In the genomic region with DNA sequence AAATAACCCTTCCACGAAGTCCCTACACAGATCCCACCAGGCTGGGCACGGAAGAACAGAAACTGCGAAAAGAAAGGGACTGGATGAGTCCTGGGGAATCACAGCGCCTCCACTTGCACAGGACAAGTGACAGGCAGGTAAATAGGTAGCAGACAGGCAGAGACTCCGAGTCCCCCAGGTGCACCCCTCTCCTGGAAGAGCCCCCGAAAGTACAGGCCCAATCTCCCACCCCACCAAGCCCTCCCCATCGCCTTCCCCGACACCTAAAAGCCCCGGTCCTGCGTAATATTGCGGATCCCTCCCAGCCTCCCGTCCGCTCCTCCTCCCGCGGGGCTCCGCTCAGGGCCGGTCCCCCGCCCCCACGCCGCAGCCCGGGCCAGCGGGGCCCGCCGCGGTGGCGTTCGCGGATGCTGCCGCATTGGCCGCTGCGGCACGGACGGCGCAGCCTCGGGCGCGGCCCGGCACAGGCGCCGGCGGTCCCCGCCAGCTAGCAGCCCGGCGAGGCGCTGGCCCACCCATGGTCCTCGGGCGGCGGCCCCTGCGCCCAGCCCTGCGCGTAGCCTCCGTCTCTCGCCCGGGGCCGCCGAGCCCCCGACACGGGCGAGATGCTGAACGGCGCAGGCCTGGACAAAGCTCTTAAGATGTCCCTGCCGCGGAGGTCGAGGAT, we compare ENCODE assay signal across 8 cellular contexts. TPM values are rescaled to one million over a fixed set of nuclear protein-coding genes. Genes with fewer than 3 reads are reported as not detected.
DNase-seq lines count a peak whose midpoint lies in the region; ATAC-seq, FAIRE-seq and TF ChIP-seq lines count a peak whose summit lies in the region.

Gene ATP8A2, plus strand, starts transcription at position 367 of the 667 bp plus-strand sequence. Its CDS starts 239 bp downstream, at position 606.

- FAIRE-seq in A549 (lab: Jason Lieb, UNC), result no peak
- no peak for FAIRE-seq in K562 (lab: Jason Lieb, UNC)

- H2AFZ ChIP-seq in K562 (ENCODE audit: low read depth, low read length), result 0 out of 2 replicates have a peak within 1 kb of the TSS, but pooled peaks have one; percentile 55

- DNase-seq in A549 (ENCODE audit: low read depth in 1 of 2, low spot score in 1 of 2), result no peak
- DNase-seq in HAP-1 (ENCODE audit: low spot score in 2 of 2), result peak in 1 of 2 experiments; percentile 51
- DNase-seq in K562 (ENCODE audit: extremely low read depth in 1 of 4, low spot score in 3 of 4), result peak; percentile 24 to 47 (median 42)
- no peak for DNase-seq in NCI-H1694 treated with DMSO at 0.1 percent for 48 hours (lab: John Stamatoyannopoulos, UW)
- no peak for DNase-seq in NCI-H446 treated with DMSO at 0.1 percent for 48 hours (lab: John Stamatoyannopoulos, UW)
- no peak for DNase-seq in hepatic stellate cell (ENCODE audit: low spot score)

- H3K9me3 ChIP-seq in A549 (no peaks in the 10 kb centered on the region), HAP-1 (no peaks in the 10 kb centered on the region), K562 (replicated peaks; ENCODE audit: control insufficient read depth, insufficient read depth, low read depth, low read length) (no peaks in the 10 kb centered on the region), mesodermal cell (ENCODE audit: control insufficient read depth, low read length) (no peaks in the 10 kb centered on the region)

- POLR2A ChIA-PET in A549 (lab: Yijun Ruan, JAX), result no interaction called here
- POLR2A ChIA-PET in K562 (lab: Yijun Ruan, JAX), result no interaction called here

- no peaks in the 10 kb centered on the region for H3K79me2 ChIP-seq in K562 (ENCODE audit: control insufficient read depth, insufficient read depth, low read length)

- H3K9ac ChIP-seq in K562 (ENCODE audit: insufficient read depth in 1 of 2, low read depth in 2 of 2, low read length in 2 of 2), result peak within 1 kb of the TSS in 1 of 2 experiments; percentile 78; a peak in 1 of 4 replicates

- H4K20me1 ChIP-seq in K562 (replicated peaks; ENCODE audit: control insufficient read depth, insufficient read depth, low read length), result no peaks in the 10 kb centered on the region

- TF ChIP-seq RAD21 in A549 (conservative IDR thresholded peaks at IDR 0.05 in 1 of 2, IDR thresholded peaks at IDR 0.05 in 1 of 2) (no peak), K562 (CRISPR knock-in tag; conservative IDR thresholded peaks at IDR 0.05 in 1 of 2, IDR thresholded peaks at IDR 0.05 in 1 of 2) (no peak)

- TF ChIP-seq EP300 in A549 (IDR thresholded peaks at IDR 0.05), result no peak
- TF ChIP-seq EP300 in K562 (IDR thresholded peaks at IDR 0.05; ENCODE audit: low read length), result no peak

- no peak for TF ChIP-seq CTCF in A549 (IDR thresholded peaks at IDR 0.05)
- TF ChIP-seq CTCF in K562 (IDR thresholded peaks at IDR 0.05 in 2 of 3, conservative IDR thresholded peaks at IDR 0.05 in 1 of 3; ENCODE audit: insufficient read depth in 2 of 3, low read depth in 1 of 3, low read length in 3 of 3), result no peak

- in situ Hi-C loops in HAP-1 (cut with MboI; ENCODE audit: low sequenced_read_pairs) (loop anchor here (25.0 kb wide), 1 partner anchor 691 kb away; the partner anchor contains the start of gene SHISA2), K562 (cut with MboI) (no loop called here)

- CTCF ChIA-PET in A549 (lab: Yijun Ruan, JAX), result no interaction called here
- CTCF ChIA-PET in K562 (lab: Yijun Ruan, JAX; ENCODE audit: low intra/inter-chr PET ratio), result no interaction called here

- H3K36me3 ChIP-seq in HAP-1 (replicated peaks) (no peaks in the 10 kb centered on the region), K562 (ENCODE audit: control insufficient read depth, insufficient read depth, low read length) (no peaks in the 10 kb centered on the region), mesodermal cell (ENCODE audit: control insufficient read depth, insufficient read depth, low read length) (no peaks in the 10 kb centered on the region)

- peak within 1 kb of the TSS; percentile 51 for H3K4me3 ChIP-seq in A549
- peak within 1 kb of the TSS; percentile 40 for H3K4me3 ChIP-seq in HAP-1
- peak within 1 kb of the TSS; percentile 33 for H3K4me3 ChIP-seq in K562
- peak within 1 kb of the TSS; percentile 44 for H3K4me3 ChIP-seq in mesodermal cell (ENCODE audit: extremely low read depth, insufficient read depth, low read length, poor library complexity, severe bottlenecking)

- BruUV-seq in K562 (replicated peaks; lab: Mats Ljungman, UMichigan), result no TSS peak

- H3K27me3 ChIP-seq in HAP-1 (ENCODE audit: low read depth) (0 out of 2 replicates have a peak, but pooled peaks cover 2% of the 10 kb centered on the region), K562 (ENCODE audit: control insufficient read depth in 2 of 2, insufficient read depth in 2 of 2, low read length in 2 of 2) (peaks cover 4 to 16% of the 10 kb centered on the region in 2 experiments; a peak in 2 of 5 replicates)

- H3K4me1 ChIP-seq in A549 (no peaks in the 10 kb centered on the region; the same call in 2 of the 3 replicates), HAP-1 (0 out of 2 replicates have a peak, but pooled peaks cover 2% of the 10 kb centered on the region), K562 (replicated peaks in 1 of 2; ENCODE audit: control insufficient read depth in 2 of 2, insufficient read depth in 2 of 2, low read length in 2 of 2) (peaks cover 8 to 17% of the 10 kb centered on the region in 2 experiments; a peak in 4 of 5 replicates), mesodermal cell (ENCODE audit: control insufficient read depth, insufficient read depth, low read length, poor library complexity, severe bottlenecking) (no peaks in the 10 kb centered on the region)

- ATAC-seq in A549 (peak in 1 of 2 experiments; percentile 32; a peak in 1 of 6 replicates), K562 (peak; percentile 79), HG03025 (IDR thresholded peaks at IDR 0.05; ENCODE audit: low FRiP score, unreplicated experiment) (no peak)

- H3K4me2 ChIP-seq in A549, result peak within 1 kb of the TSS; percentile 96
- peak within 1 kb of the TSS; percentile 52 for H3K4me2 ChIP-seq in K562 (ENCODE audit: insufficient read depth, low read length)

- H3K9me1 ChIP-seq in K562 (ENCODE audit: control insufficient read depth, insufficient read depth, low read length), result no peaks in the 10 kb centered on the region

- intact Hi-C loops in K562 (cut with micrococcal nuclease), result loop anchor here (10.0 kb wide), 2 partner anchors 67 to 137 kb away; partner anchors contain the start of gene NUP58

- H3K27ac ChIP-seq in A549 (0 out of 6 replicates have a peak within 1 kb of the TSS, but pooled peaks of 1 of the 2 experiments have one; percentile 23), K562 (ENCODE audit: extremely low read depth, low read depth, low read length) (no peak within 1 kb of the TSS), mesodermal cell (ENCODE audit: low read depth, low read length, severe bottlenecking) (no peak within 1 kb of the TSS)

- 5% methylated on average over 12 of the region's 64 CpGs for WGBS in A549 (ENCODE audit: missing lambda C conversion rate)
- 1% methylated on average over 14 of the region's 64 CpGs for WGBS in K562 (ENCODE audit: insufficient coverage, low coverage, missing lambda C conversion rate)
- WGBS in mesodermal cell (ENCODE audit: insufficient coverage in 2 of 2), 2 experiments, result 0% methylated on average over 39 to 50 of the region's 64 CpGs

- TF ChIP-seq POLR2A in A549 (IDR thresholded peaks at IDR 0.05; ENCODE audit: low read length), result no peak
- no peak for TF ChIP-seq POLR2A in K562 (conservative IDR thresholded peaks at IDR 0.05)

TF ChIP-seq in K562, 482 proteins besides CTCF, POLR2A, EP300 and RAD21:
- TF ChIP-seq TCF7L2 (IDR thresholded peaks at IDR 0.05; ENCODE audit: low read depth, low read length) (no peak), BRD4 (IDR thresholded peaks at IDR 0.05) (no peak), ZNF165 (CRISPR knock-in tag; IDR thresholded peaks at IDR 0.05; ENCODE audit: borderline replicate concordance) (no peak), NONO (IDR thresholded peaks at IDR 0.05; ENCODE audit: low read depth in 2 of 2, low read length in 1 of 2) (0 out of 4 replicates have a peak, but pooled peaks of 1 of the 2 experiments have one; percentile 23), CXXC5 (CRISPR knock-in tag; IDR thresholded peaks at IDR 0.05) (peak; percentile 30; the same call in 1 of the 2 replicates), ATF7 (IDR thresholded peaks at IDR 0.05) (no peak), RBBP5 (IDR thresholded peaks at IDR 0.05; ENCODE audit: borderline replicate concordance, insufficient read depth, low read length, poor library complexity, severe bottlenecking) (peak; percentile 32)
TF ChIP-seq in K562: peak in this region for 3.

RNA-seq across cellular contexts. Expression of gene ATP8A2, which starts in this region (rescaled TPM):
- not detected in 2 replicates for polyA plus RNA-seq in A549 (2011; rRNA removed)
- not detected in 2 replicates for polyA plus RNA-seq in A549 (2012; cell fraction: cytosol; rRNA removed)
- polyA plus RNA-seq in A549 (2012; cell fraction: nucleus; rRNA removed), result not detected in 2 replicates
- polyA plus RNA-seq in A549 (2017; fragmentation: RNase III; extraction: RNeasy Plus Mini Kit Qiagen cat#74134 plus additional on column Dnase treatment), result 0.03 TPM in 1 of 3 replicates, not detected in the others
- 0.05 TPM in 1 of 2 replicates, not detected in the other for polyA minus RNA-seq in A549 (2011; rRNA and poly(A)+ RNA removed)
- total RNA-seq in K562 (2011; cell fraction: chromatin; rRNA removed; ENCODE audit: low replicate concordance), result 0.76 and 1.1 TPM in 2 replicates
- total RNA-seq in K562 (2011; cell fraction: nucleolus; rRNA removed), result 0.50 TPM in 1 of 2 replicates, not detected in the other
- 0.15 and 0.51 TPM in 2 replicates for total RNA-seq in K562 (2011; cell fraction: nucleoplasm; rRNA removed)
- total RNA-seq in K562 (2014; rRNA removed), result under 0.01 TPM in 2 replicates
- total RNA-seq in K562 (2014; rRNA removed; fragmentation: Illumina TruSeq; extraction: Trizol), result 0.33 TPM in 1 of 2 replicates, not detected in the other
- not detected in 2 replicates for total RNA-seq in K562 (2015; rRNA removed; fragmentation: Illumina TruSeq; extraction: Trizol)
- not detected in 2 replicates for total RNA-seq in K562 (2021)
- 0.03 and 0.06 TPM in 2 replicates for polyA plus RNA-seq in K562 (2011; rRNA removed)
- 0.01 and 0.06 TPM in 2 replicates for polyA plus RNA-seq in K562 (2011; cell fraction: cytosol; rRNA removed)
- 0.06 and 0.07 TPM in 2 replicates for polyA plus RNA-seq in K562 (2011; cell fraction: nucleus; rRNA removed)
- 0.05 and 0.10 TPM in 2 replicates for polyA plus RNA-seq in K562 (2012)
- 0.06 and 0.08 TPM in 2 replicates for polyA plus RNA-seq in K562 (2014; fragmentation: Illumina TruSeq; extraction: Trizol)
- polyA plus RNA-seq in K562 (2014; fragmentation: Nextera tagmentation; extraction: Ambion mirVana), result under 1 TPM in 1 of 2 experiments, not detected in 1; 0.08 TPM
- polyA plus RNA-seq in K562 (2014; rRNA removed), result 0.04 TPM in 1 of 2 replicates, not detected in the other
- 0.09 and 0.60 TPM in 2 replicates for polyA minus RNA-seq in K562 (2011; rRNA and poly(A)+ RNA removed)
- polyA minus RNA-seq in K562 (2011; cell fraction: cytosol; rRNA and poly(A)+ RNA removed), result not detected in 2 replicates
- under 0.01 and 1.1 TPM in 2 replicates for polyA minus RNA-seq in K562 (2011; cell fraction: nucleus; rRNA and poly(A)+ RNA removed)
- polyA plus RNA-seq in mesodermal cell (2013, experiment 1 of 2), result 0.22 TPM
- polyA plus RNA-seq in mesodermal cell (2013, experiment 2 of 2), result 0.15 TPM

Comparison
In these comparisons a context has a peak if more than half of its experiments do, and no peak if none do; other contexts are left out.
1. DNase-seq: peak in K562 (4 of 4); none in A549 (0 of 2), NCI-H1694 treated with DMSO at 0.1 percent for 48 hours (single experiment), NCI-H446 treated with DMSO at 0.1 percent for 48 hours (single experiment) and hepatic stellate cell (single experiment).
2. Peak in every context shown above with its lines, with median percentiles within 50 percentile points of each other: H3K4me3 ChIP-seq.